Comparison of ENCODE assay signal across 24 cellular contexts in genomic region chr17:73237714-73238113, GRCh38. TPM values are rescaled to one million over a fixed set of nuclear protein-coding genes. Genes with fewer than 3 reads are reported as not detected.
DNase-seq lines count a peak whose midpoint lies in the region; ATAC-seq and TF ChIP-seq lines count a peak whose summit lies in the region.
"Had no signal": no experiment of that assay in that cellular context is flagged by ENCODE, and none has a peak within 500 bp of the region (broad histone marks: within the 10 kb centered on the region; RNA-seq: fewer than 3 reads in every experiment).

No MANE protein-coding gene starts in this region.

- ATAC-seq in activated CD8-positive, alpha-beta memory T cell treated with anti-CD3 and anti-CD28 coated beads, Interleukin-2, amount 10 ng/mL, durations not matched to agents 7 days and 5 days = no peak
- ATAC-seq in naive thymus-derived CD8-positive, alpha-beta T cell = peak; percentile 35 to 52
- ATAC-seq in GM19397 (IDR thresholded peaks at IDR 0.05; ENCODE audit: unreplicated experiment) = no peak
- ATAC-seq: activated CD4-positive, CD25-positive, alpha-beta regulatory T cell treated with anti-CD3 and anti-CD28 coated beads, Interleukin-2, amount 50 U/mL, for 24 hours had no signal

- peaks cover 12% of the 10 kb centered on the region for H4K20me1 ChIP-seq in Loucy (ENCODE audit: insufficient read depth, low read length, poor library complexity, severe bottlenecking)

- peak overlapping the region; percentile 70 for H3K27ac Mint-ChIP-seq in activated CD8-positive, alpha-beta memory T cell treated with anti-CD3 and anti-CD28 coated beads, Interleukin-2, amount 10 ng/mL, durations not matched to agents 7 days and 5 days
- peak overlapping the region; percentile 59 for H3K27ac Mint-ChIP-seq in activated naive CD8-positive, alpha-beta T cell
- peak overlapping the region; percentile 8 to 82 (median 64) for H3K27ac Mint-ChIP-seq in naive thymus-derived CD8-positive, alpha-beta T cell
- H3K27ac Mint-ChIP-seq: HFFc6 had no signal

- POLR2A ChIA-PET in naive thymus-derived CD8-positive, alpha-beta T cell (lab: Charles Lee) = interaction anchor here (0.5 to 1.5 kb wide), 2 partner anchors 17 to 44 kb away, joined by 3 to 4 read pairs; no protein-coding TSS in a partner anchor

- no peak for TF ChIP-seq CTCF in Loucy (conservative IDR thresholded peaks at IDR 0.05; ENCODE audit: low read length)

- no peaks in the 10 kb centered on the region for H3K9me2 ChIP-seq in Loucy (replicated peaks; ENCODE audit: low read depth, low read length)

- H3K9me3 ChIP-seq in Loucy (ENCODE audit: insufficient read depth, low read depth, low read length) = no peaks in the 10 kb centered on the region
- H3K9me3 ChIP-seq: neutrophil, stomach had no signal

- H3K4me3 Mint-ChIP-seq in activated CD8-positive, alpha-beta memory T cell treated with anti-CD3 and anti-CD28 coated beads, Interleukin-2, amount 10 ng/mL, durations not matched to agents 7 days and 5 days = peak overlapping the region; percentile 15
- H3K4me3 Mint-ChIP-seq in activated naive CD8-positive, alpha-beta T cell = peak overlapping the region; percentile 75
- H3K4me3 Mint-ChIP-seq in naive thymus-derived CD8-positive, alpha-beta T cell = peak overlapping the region; percentile 1 to 79 (median 62)
- H3K4me3 Mint-ChIP-seq: HFFc6 had no signal

- H3K9me3 Mint-ChIP-seq in activated CD8-positive, alpha-beta memory T cell treated with anti-CD3 and anti-CD28 coated beads, Interleukin-2, amount 10 ng/mL, durations not matched to agents 7 days and 5 days (ENCODE audit: low read depth) = no peaks in the 10 kb centered on the region
- H3K9me3 Mint-ChIP-seq in activated naive CD8-positive, alpha-beta T cell (ENCODE audit: low read depth) = no peaks in the 10 kb centered on the region
- H3K9me3 Mint-ChIP-seq in naive thymus-derived CD8-positive, alpha-beta T cell = no peaks in the 10 kb centered on the region
- H3K9me3 Mint-ChIP-seq: HFFc6 had no signal

- peak overlapping the region; percentile 23 for H3K9ac ChIP-seq in Loucy (ENCODE audit: low read depth, low read length, poor library complexity, severe bottlenecking)

- no peaks in the 10 kb centered on the region for H3K27me3 Mint-ChIP-seq in activated CD8-positive, alpha-beta memory T cell treated with anti-CD3 and anti-CD28 coated beads, Interleukin-2, amount 10 ng/mL, durations not matched to agents 7 days and 5 days
- no peaks in the 10 kb centered on the region for H3K27me3 Mint-ChIP-seq in activated naive CD8-positive, alpha-beta T cell
- H3K27me3 Mint-ChIP-seq in naive thymus-derived CD8-positive, alpha-beta T cell = no peaks in the 10 kb centered on the region

- peaks cover 37% of the 10 kb centered on the region for H3K4me1 ChIP-seq in Loucy (ENCODE audit: insufficient read depth, low read length, poor library complexity, severe bottlenecking)

- no peak for DNase-seq in activated CD8-positive, alpha-beta memory T cell treated with anti-CD3 and anti-CD28 coated beads, Interleukin-2, amount 10 ng/mL, durations not matched to agents 7 days and 5 days
- DNase-seq in activated CD8-positive, alpha-beta memory T cell treated with anti-CD3 and anti-CD28 coated beads, Interleukin-2, amount 50 U/mL, for 48 hours = no peak
- DNase-seq in naive thymus-derived CD8-positive, alpha-beta T cell = peak in 3 of 10 donors; percentile 14 to 32 (median 20)
- DNase-seq in NCI-H2107 (lab: John Stamatoyannopoulos, UW) (no peak), NCI-H2107 treated with DMSO at 0.1 percent for 48 hours (lab: John Stamatoyannopoulos, UW; ENCODE audit: unreplicated experiment) (no peak)
- DNase-seq: foreskin fibroblast, HFFc6, IMR-90, MV-4-11, NCI-H2029, Right ventricle myocardium superior, stomach, T-helper 9 cell had no signal

- H3K36me3 Mint-ChIP-seq in activated CD8-positive, alpha-beta memory T cell treated with anti-CD3 and anti-CD28 coated beads, Interleukin-2, amount 10 ng/mL, durations not matched to agents 7 days and 5 days = peaks cover 35% of the 10 kb centered on the region
- H3K36me3 Mint-ChIP-seq in activated naive CD8-positive, alpha-beta T cell = peaks cover 17% of the 10 kb centered on the region
- peaks cover 0 to 45% (median 21%) of the 10 kb centered on the region in 3 donors for H3K36me3 Mint-ChIP-seq in naive thymus-derived CD8-positive, alpha-beta T cell

- H3K36me3 ChIP-seq in Loucy (ENCODE audit: insufficient read depth, low read length) = peaks cover 14% of the 10 kb centered on the region; the same call in 1 of the 2 replicates

- H3K27me3 ChIP-seq in Loucy (ENCODE audit: insufficient read depth, low read length, poor library complexity, severe bottlenecking) = no peaks in the 10 kb centered on the region
- H3K27me3 ChIP-seq: neutrophil, stomach had no signal

- peak overlapping the region; percentile 63 for H3K4me2 ChIP-seq in Loucy (ENCODE audit: low read depth, low read length, poor library complexity, severe bottlenecking)

- peak overlapping the region; percentile 45 for H3K4me3 ChIP-seq in Loucy (ENCODE audit: low read length, poor library complexity, severe bottlenecking)

- CTCF ChIA-PET in activated CD8-positive, alpha-beta memory T cell treated with anti-CD3 and anti-CD28 coated beads, Interleukin-2, amount 10 ng/mL, durations not matched to agents 7 days and 5 days (lab: Charles Lee) = interaction anchor here (1.2 to 3.4 kb wide), 3 partner anchors 46 to 681 kb away, joined by 3 to 18 read pairs (median 4); partner anchors contain the start of gene COG1

- peaks cover 65% of the 10 kb centered on the region for H3K79me2 ChIP-seq in Loucy (ENCODE audit: insufficient read depth, low read length)

- no peak overlapping the region for H2AFZ ChIP-seq in Loucy (ENCODE audit: low read length)

- H3K4me1 Mint-ChIP-seq in activated CD8-positive, alpha-beta memory T cell treated with anti-CD3 and anti-CD28 coated beads, Interleukin-2, amount 10 ng/mL, durations not matched to agents 7 days and 5 days = peaks cover 35% of the 10 kb centered on the region
- H3K4me1 Mint-ChIP-seq in activated naive CD8-positive, alpha-beta T cell (ENCODE audit: low read depth) = peaks cover 69% of the 10 kb centered on the region
- H3K4me1 Mint-ChIP-seq in naive thymus-derived CD8-positive, alpha-beta T cell = peaks cover 18 to 79% (median 67%) of the 10 kb centered on the region in 4 donors

- no peaks in the 10 kb centered on the region for H3F3A ChIP-seq in Loucy (ENCODE audit: low read depth)

RNA-seq across cellular contexts. Expression of gene CPSF4L, which starts 24.0 kb away (rescaled TPM):
- not detected for total RNA-seq in activated CD8-positive, alpha-beta memory T cell treated with anti-CD3 and anti-CD28 coated beads, Interleukin-2, amount 10 ng/mL, durations not matched to agents 7 days and 5 days
- not detected for total RNA-seq in naive thymus-derived CD8-positive, alpha-beta T cell
- polyA plus RNA-seq in naive thymus-derived CD8-positive, alpha-beta T cell = not detected
- total RNA-seq: A673, astrocyte, Daoy, HFFc6, IMR-90, NCI-H460, renal cortical epithelial cell, Right ventricle myocardium superior, stomach had no signal
- polyA plus RNA-seq: IMR-90, stomach, urinary bladder had no signal

RNA-seq across cellular contexts. Expression of gene COG1, which starts 44.9 kb away (rescaled TPM):
- total RNA-seq in activated CD8-positive, alpha-beta memory T cell treated with anti-CD3 and anti-CD28 coated beads, Interleukin-2, amount 10 ng/mL, durations not matched to agents 7 days and 5 days = 10 to 100 TPM; 26.6 to 33.9 TPM
- total RNA-seq in naive thymus-derived CD8-positive, alpha-beta T cell = 10 to 100 TPM; 85.0 to 97.4 TPM
- 10 to 100 TPM; 17.0 to 38.0 (median 30.5) TPM for polyA plus RNA-seq in naive thymus-derived CD8-positive, alpha-beta T cell

Comparison
In these comparisons a context has a peak if more than half of its experiments do, and no peak if none do; other contexts are left out.
1. ATAC-seq: peak in naive thymus-derived CD8-positive, alpha-beta T cell (2 of 2); none in activated CD8-positive, alpha-beta memory T cell treated with anti-CD3 and anti-CD28 coated beads, Interleukin-2, amount 10 ng/mL, durations not matched to agents 7 days and 5 days (single experiment) and GM19397 (single experiment).
2. H3K4me3 Mint-ChIP-seq: peak in every context shown above with its lines; median percentile 75 in activated naive CD8-positive, alpha-beta T cell; 62 in naive thymus-derived CD8-positive, alpha-beta T cell; 15 in activated CD8-positive, alpha-beta memory T cell treated with anti-CD3 and anti-CD28 coated beads, Interleukin-2, amount 10 ng/mL, durations not matched to agents 7 days and 5 days.
3. Peak in every context shown above with its lines, with median percentiles within 50 percentile points of each other: H3K27ac Mint-ChIP-seq.